8 cellular contexts compared by ENCODE assay signal in genomic region chr19:36114763-36115452, GRCh38. TPM values are rescaled to one million over a fixed set of nuclear protein-coding genes. Genes with fewer than 3 reads are reported as not detected.
DNase-seq lines count a peak whose midpoint lies in the region; ATAC-seq and TF ChIP-seq lines count a peak whose summit lies in the region.

Gene POLR2I, minus strand, starts transcription at chr19:36114875. Its CDS starts 19 bp downstream, at chr19:36114856.

- peaks cover 7 to 30% (median 24%) of the 10 kb centered on the region in 9 donors for H3K4me1 ChIP-seq in heart right ventricle
- H3K4me1 ChIP-seq in upper lobe of right lung = peaks cover 12% of the 10 kb centered on the region

- H3K9me3 ChIP-seq in heart right ventricle = no peaks in the 10 kb centered on the region
- no peaks in the 10 kb centered on the region for H3K9me3 ChIP-seq in upper lobe of right lung

- TF ChIP-seq CTCF in GM13977 (IDR thresholded peaks at IDR 0.05; ENCODE audit: extremely low read depth, insufficient read depth, missing control alignments) (no peak), heart right ventricle (IDR thresholded peaks at IDR 0.05) (no peak), upper lobe of right lung (IDR thresholded peaks at IDR 0.05) (no peak)

- peaks cover 30% of the 10 kb centered on the region for H3K4me1 Mint-ChIP-seq in T-helper 1 cell treated with Interleukin-12 subunit alpha and Interleukin-12 subunit beta and Interleukin-4 antibody, amounts not matched to agents 30 μg/mL and 1 μg/mL, for 36 hours (ENCODE audit: low read depth)

- H3K4me3 ChIP-seq in heart right ventricle = peak within 1 kb of the TSS; percentile 71 to 90 (median 78)
- peak within 1 kb of the TSS; percentile 77 for H3K4me3 ChIP-seq in upper lobe of right lung

- H3K27ac ChIP-seq in heart right ventricle (peak within 1 kb of the TSS; percentile 41 to 93 (median 89)), upper lobe of right lung (peak within 1 kb of the TSS; percentile 85)

- H3K27me3 ChIP-seq in heart right ventricle (no peaks in the 10 kb centered on the region), upper lobe of right lung (no peaks in the 10 kb centered on the region)

- H3K36me3 Mint-ChIP-seq in T-helper 1 cell treated with Interleukin-12 subunit alpha and Interleukin-12 subunit beta and Interleukin-4 antibody, amounts not matched to agents 30 μg/mL and 1 μg/mL, for 36 hours (ENCODE audit: low read depth) = peaks cover 29% of the 10 kb centered on the region

- peaks cover 5% of the 10 kb centered on the region for H3K27me3 Mint-ChIP-seq in T-helper 1 cell treated with Interleukin-12 subunit alpha and Interleukin-12 subunit beta and Interleukin-4 antibody, amounts not matched to agents 30 μg/mL and 1 μg/mL, for 36 hours (ENCODE audit: low read depth)

- 0 to 1% methylated on average over 59 of the region's 59 CpGs for WGBS in heart right ventricle, 2 donors

- H3K36me3 ChIP-seq in heart right ventricle (peaks cover 0 to 68% (median 11%) of the 10 kb centered on the region in 9 donors), upper lobe of right lung (peaks cover 28% of the 10 kb centered on the region)

- DNase-seq in GM13977 (ENCODE audit: low spot score) = peak; percentile 99
- DNase-seq in NCI-H1694 (lab: John Stamatoyannopoulos, UW) = peak; percentile 99
- peak; percentile 99 for DNase-seq in amniotic stem cell (lab: John Stamatoyannopoulos, UW)
- DNase-seq in heart right ventricle = peak; percentile 98 to 100
- DNase-seq in posterior vena cava (ENCODE audit: low spot score) = peak; percentile 100
- peak; percentile 99 for DNase-seq in upper lobe of right lung

- intact Hi-C loops in heart right ventricle (cut with DNase I) (loop anchor here in 8 of 10 donors (1.0 to 10.0 kb wide), 8 partner anchors 50 to 120 kb away; partner anchors contain the start of genes THAP8 (in 4 of the 8), WDR62 (in 4 of the 8), SDHAF1 (in 1 of the 8) and ZNF146 (in 1 of the 8)), posterior vena cava (cut with DNase I) (loop anchor here in 1 of 2 donors (5.0 kb wide), 1 partner anchor 58 kb away; no protein-coding TSS in a partner anchor), upper lobe of right lung (cut with DNase I) (no loop called here)

- in situ Hi-C loops in GM13977 (cut with MboI; ENCODE audit: low pct_unique_long_range_greater_than_20kb, low sequenced_read_pairs, unreplicated experiment) = no loop called here

- ATAC-seq in HG02884 (IDR thresholded peaks at IDR 0.05; ENCODE audit: unreplicated experiment) = peak; percentile 78
- ATAC-seq in heart right ventricle = peak; percentile 93 to 98 (median 96)
- peak; percentile 95 for ATAC-seq in upper lobe of right lung

- peak within 1 kb of the TSS; percentile 99 for H3K4me3 Mint-ChIP-seq in T-helper 1 cell treated with Interleukin-12 subunit alpha and Interleukin-12 subunit beta and Interleukin-4 antibody, amounts not matched to agents 30 μg/mL and 1 μg/mL, for 36 hours

- no peaks in the 10 kb centered on the region for H3K9me3 Mint-ChIP-seq in T-helper 1 cell treated with Interleukin-12 subunit alpha and Interleukin-12 subunit beta and Interleukin-4 antibody, amounts not matched to agents 30 μg/mL and 1 μg/mL, for 36 hours

- peak within 1 kb of the TSS; percentile 99 for H3K27ac Mint-ChIP-seq in T-helper 1 cell treated with Interleukin-12 subunit alpha and Interleukin-12 subunit beta and Interleukin-4 antibody, amounts not matched to agents 30 μg/mL and 1 μg/mL, for 36 hours

RNA-seq across cellular contexts. Expression of gene POLR2I, which starts in this region (rescaled TPM):
- total RNA-seq in heart right ventricle (100 to 1,000 TPM in 6 of 10 donors, 10 to 100 TPM in 4; 83.7 to 139 (median 105) TPM), posterior vena cava (10 to 100 TPM; 43.9 to 47.6 TPM), upper lobe of right lung (37.6 TPM)
- 100 to 1,000 TPM; 153 TPM for polyA plus RNA-seq in heart right ventricle

Comparison
In these comparisons a context has a peak if more than half of its experiments do, and no peak if none do; other contexts are left out.
1. Peak in every context shown above with its lines: DNase-seq, ATAC-seq, H3K4me3 ChIP-seq and H3K27ac ChIP-seq.